Comparison of ENCODE assay signal across 1 cellular context in genomic region chr14:77068515-77069200, GRCh38.
TF ChIP-seq lines count a peak whose summit lies in the region.

No MANE protein-coding gene starts in this region.

TF ChIP-seq in GM12878, 131 proteins besides CTCF, POLR2A, EP300 and RAD21:
- no peak for TF ChIP-seq ZNF622 (IDR thresholded peaks at IDR 0.05)
- no peak for TF ChIP-seq SMAD5 (IDR thresholded peaks at IDR 0.05; ENCODE audit: low read depth)
- TF ChIP-seq ZBTB4 (CRISPR knock-in tag; IDR thresholded peaks at IDR 0.05): no peak
- TF ChIP-seq RB1 (IDR thresholded peaks at IDR 0.05; ENCODE audit: borderline replicate concordance): no peak
- TF ChIP-seq, protein P1, sequence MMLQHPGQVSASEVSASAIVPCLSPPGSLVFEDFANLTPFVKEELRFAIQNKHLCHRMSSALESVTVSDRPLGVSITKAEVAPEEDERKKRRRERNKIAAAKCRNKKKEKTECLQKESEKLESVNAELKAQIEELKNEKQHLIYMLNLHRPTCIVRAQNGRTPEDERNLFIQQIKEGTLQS (IDR thresholded peaks at IDR 0.05; ENCODE audit: borderline replicate concordance, extremely low read depth, low read depth, low read length): no peak
- TF ChIP-seq, protein P2, sequence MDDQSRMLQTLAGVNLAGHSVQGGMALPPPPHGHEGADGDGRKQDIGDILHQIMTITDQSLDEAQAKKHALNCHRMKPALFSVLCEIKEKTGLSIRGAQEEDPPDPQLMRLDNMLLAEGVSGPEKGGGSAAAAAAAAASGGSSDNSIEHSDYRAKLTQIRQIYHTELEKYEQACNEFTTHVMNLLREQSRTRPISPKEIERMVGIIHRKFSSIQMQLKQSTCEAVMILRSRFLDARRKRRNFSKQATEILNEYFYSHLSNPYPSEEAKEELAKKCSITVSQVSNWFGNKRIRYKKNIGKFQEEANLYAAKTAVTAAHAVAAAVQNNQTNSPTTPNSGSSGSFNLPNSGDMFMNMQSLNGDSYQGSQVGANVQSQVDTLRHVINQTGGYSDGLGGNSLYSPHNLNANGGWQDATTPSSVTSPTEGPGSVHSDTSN (IDR thresholded peaks at IDR 0.05; ENCODE audit: insufficient replicate concordance, low read depth, low read length): no peak
- no peak for TF ChIP-seq RELA (IDR thresholded peaks at IDR 0.05; ENCODE audit: borderline replicate concordance, partially characterized antibody)
- TF ChIP-seq, protein P3, sequence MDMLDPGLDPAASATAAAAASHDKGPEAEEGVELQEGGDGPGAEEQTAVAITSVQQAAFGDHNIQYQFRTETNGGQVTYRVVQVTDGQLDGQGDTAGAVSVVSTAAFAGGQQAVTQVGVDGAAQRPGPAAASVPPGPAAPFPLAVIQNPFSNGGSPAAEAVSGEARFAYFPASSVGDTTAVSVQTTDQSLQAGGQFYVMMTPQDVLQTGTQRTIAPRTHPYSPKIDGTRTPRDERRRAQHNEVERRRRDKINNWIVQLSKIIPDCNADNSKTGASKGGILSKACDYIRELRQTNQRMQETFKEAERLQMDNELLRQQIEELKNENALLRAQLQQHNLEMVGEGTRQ (IDR thresholded peaks at IDR 0.05; ENCODE audit: borderline replicate concordance, low read depth, low read length): no peak
- no peak for TF ChIP-seq NRF1 (conservative IDR thresholded peaks at IDR 0.05; ENCODE audit: low read depth, low read length)
TF ChIP-seq in GM12878: peak in this region for 0.
